Comparison of ENCODE assay signal across 9 cellular contexts in genomic region chr17:49851387-49852291, GRCh38. TPM values are rescaled to one million over a fixed set of nuclear protein-coding genes. Genes with fewer than 3 reads are reported as not detected.
DNase-seq lines count a peak whose midpoint lies in the region; ATAC-seq and TF ChIP-seq lines count a peak whose summit lies in the region.
"Had no signal": no experiment of that assay in that cellular context is flagged by ENCODE, and none has a peak within 500 bp of the region (broad histone marks: within the 10 kb centered on the region; RNA-seq: fewer than 3 reads in every experiment).

No MANE protein-coding gene starts in this region.

- H3K4me1 ChIP-seq in left lung = peaks cover 4 to 19% of the 10 kb centered on the region in 2 donors

- H3K27ac ChIP-seq in left lung = peak overlapping the region in 1 of 2 donors; percentile 57

- DNase-seq in GM03348 (ENCODE audit: low spot score) (peak; percentile 89), MV-4-11 (lab: John Stamatoyannopoulos, UW) (peak; percentile 77), choroid plexus epithelial cell (ENCODE audit: low read depth) (peak; percentile 65), left lung (peak; percentile 72 to 89), mesenteric fat pad (ENCODE audit: low spot score) (no peak), DMS153 (lab: John Stamatoyannopoulos, UW) (no peak)
- peak; percentile 55 for DNase-seq in activated CD4-positive, alpha-beta T cell treated with anti-CD3 and anti-CD28 coated beads for 1 hour
- peak; percentile 78 to 80 for DNase-seq in stimulated activated CD4-positive, alpha-beta T cell treated with anti-CD3 and anti-CD28 coated beads, Interleukin-2, amount 100 ng/mL, for 24 hours

- H3K4me3 ChIP-seq in choroid plexus epithelial cell (ENCODE audit: low read depth, low read length) (peak overlapping the region; percentile 53), left lung (peak overlapping the region; percentile 35 to 50)

- peaks cover 0 to 20% of the 10 kb centered on the region in 2 donors for H3K27me3 ChIP-seq in left lung

- H3K36me3 ChIP-seq in left lung = peaks cover 0 to 6% of the 10 kb centered on the region in 2 donors

- H3K9me3 ChIP-seq in left lung = no peaks in the 10 kb centered on the region

- peak; percentile 84 for ATAC-seq in left lung

- peak; percentile 70 for TF ChIP-seq CTCF in choroid plexus epithelial cell (conservative IDR thresholded peaks at IDR 0.05; ENCODE audit: low read depth, low read length)
- TF ChIP-seq CTCF in left lung (IDR thresholded peaks at IDR 0.05) = peak; percentile 49 to 66

- intact Hi-C loops in left lung (cut with DNase I) = loop anchor here in 1 of 2 donors (10.0 kb wide), 1 partner anchor 277 kb away; the partner anchor contains the start of gene NXPH3

RNA-seq across cellular contexts. Expression of gene TAC4, which starts 3.8 kb away (rescaled TPM):
- total RNA-seq in left lung (not detected), mesenteric fat pad (not detected)
- total RNA-seq: pulmonary artery endothelial cell had no signal

Comparison
In these comparisons a context has a peak if more than half of its experiments do, and no peak if none do; other contexts are left out.
1. DNase-seq: peak in GM03348 (single experiment), MV-4-11 (single experiment), activated CD4-positive, alpha-beta T cell treated with anti-CD3 and anti-CD28 coated beads for 1 hour (single experiment), choroid plexus epithelial cell (single experiment), left lung (2 of 2) and stimulated activated CD4-positive, alpha-beta T cell treated with anti-CD3 and anti-CD28 coated beads, Interleukin-2, amount 100 ng/mL, for 24 hours (2 of 2); none in mesenteric fat pad (single experiment) and DMS153 (single experiment).